In the genomic region with DNA sequence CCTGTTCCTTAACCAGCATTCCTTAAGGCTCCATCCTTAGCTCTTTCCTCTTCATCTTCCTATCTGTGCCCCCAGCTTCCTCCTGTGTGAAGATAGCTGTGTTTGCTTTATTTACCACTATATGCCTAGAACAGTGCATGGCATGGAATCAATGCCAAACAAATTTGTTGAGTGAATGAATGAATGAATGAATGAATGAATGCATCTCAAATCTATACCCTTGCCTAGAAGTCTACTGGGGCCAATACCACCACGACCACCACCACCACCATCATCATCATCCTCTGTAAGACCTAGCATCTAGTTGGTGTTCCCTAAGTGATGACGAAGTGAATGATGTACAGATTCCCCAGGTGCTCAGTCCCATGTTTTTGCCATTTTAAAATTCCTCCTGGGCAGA, we compare ENCODE assay signal across 40 cellular contexts. TPM values are rescaled to one million over a fixed set of nuclear protein-coding genes. Genes with fewer than 3 reads are reported as not detected.
"Had no signal": no experiment of that assay in that cellular context is flagged by ENCODE, and none has a peak within 500 bp of the region (broad histone marks: within the 10 kb centered on the region; RNA-seq: fewer than 3 reads in every experiment).

No MANE protein-coding gene starts in this region.

- ATAC-seq: activated CD8-positive, alpha-beta T cell treated with anti-CD3 and anti-CD28 coated beads for 36 hours; activated T-cell treated with anti-CD3 and anti-CD28 coated beads, Interleukin-2, amount 50 U/mL, for 4 hours; activated T-cell treated with anti-CD3 and anti-CD28 coated beads, Interleukin-2, amount 50 U/mL, for 72 hours; activated T-helper 17 cell treated with anti-CD3 and anti-CD28 coated beads, Interleukin-2, amount 50 U/mL, for 72 hours; body of pancreas had no signal

- H3K27me3 ChIP-seq: body of pancreas had no signal

- H3K36me3 Mint-ChIP-seq: activated CD4-positive, alpha-beta memory T cell treated with anti-CD3 and anti-CD28 coated beads for 36 hours; activated naive CD4-positive, alpha-beta T cell treated with anti-CD3 and anti-CD28 coated beads, Interleukin-2, amount 50 U/mL, for 72 hours; activated naive CD8-positive, alpha-beta T cell treated with anti-CD3 and anti-CD28 coated beads for 36 hours had no signal

- H3K4me3 ChIP-seq: adrenal gland, body of pancreas, breast epithelium, cardiac muscle cell had no signal

- H3K27ac ChIP-seq: adrenal gland, body of pancreas, brain microvascular endothelial cell, breast epithelium, cardiac muscle cell, VCaP had no signal

- H3K9me3 Mint-ChIP-seq: activated B cell treated with CpG ODN at 0.5 μM for 24 hours; activated CD4-positive, alpha-beta memory T cell treated with anti-CD3 and anti-CD28 coated beads for 36 hours; activated CD4-positive, alpha-beta T cell treated with anti-CD3 and anti-CD28 coated beads, Interleukin-2, amount 10 ng/mL, durations not matched to agents 24 days and 14 days; activated CD8-positive, alpha-beta T cell treated with anti-CD3 and anti-CD28 coated beads for 36 hours; activated naive CD4-positive, alpha-beta T cell treated with anti-CD3 and anti-CD28 coated beads for 36 hours; activated naive CD4-positive, alpha-beta T cell treated with anti-CD3 and anti-CD28 coated beads, Interleukin-2, amount 50 U/mL, for 72 hours; activated naive CD8-positive, alpha-beta T cell treated with anti-CD3 and anti-CD28 coated beads for 36 hours; activated T-cell treated with anti-CD3 and anti-CD28 coated beads, Interleukin-2, amount 50 U/mL, for 4 hours; activated T-cell treated with anti-CD3 and anti-CD28 coated beads, Interleukin-2, amount 50 U/mL, for 72 hours; activated T-helper 1 cell treated with anti-CD3 and anti-CD28 coated beads, Interleukin-12 subunit alpha, Interleukin-12 subunit beta, Interleukin-2, Interleukin-4 antibody, amounts not matched to agents 30 ng/mL and 10 ng/mL and 1 ng/mL, durations not matched to agents 14 hours and 24 hours and 36 hours; activated T-helper 17 cell treated with anti-CD3 and anti-CD28 coated beads, Interleukin-2, amount 50 U/mL, for 72 hours; central memory CD8-positive, alpha-beta T cell; T-helper 1 cell treated with Interleukin-12 subunit alpha and Interleukin-12 subunit beta and Interleukin-4 antibody, amounts not matched to agents 30 μg/mL and 1 μg/mL, for 36 hours; T-helper 2 cell treated with Interferon-gamma antibody and Interleukin-4, amounts not matched to agents 5 μg/mL and 100 μg/mL, for 36 hours had no signal

- H3K27ac Mint-ChIP-seq: activated B cell treated with CpG ODN at 0.5 μM for 24 hours; activated CD4-positive, alpha-beta memory T cell treated with anti-CD3 and anti-CD28 coated beads for 36 hours; activated CD4-positive, alpha-beta T cell treated with anti-CD3 and anti-CD28 coated beads, Interleukin-2, amount 10 ng/mL, durations not matched to agents 24 days and 14 days; activated CD8-positive, alpha-beta T cell treated with anti-CD3 and anti-CD28 coated beads for 36 hours; activated naive CD4-positive, alpha-beta T cell treated with anti-CD3 and anti-CD28 coated beads for 36 hours; activated naive CD4-positive, alpha-beta T cell treated with anti-CD3 and anti-CD28 coated beads, Interleukin-2, amount 50 U/mL, for 72 hours; activated naive CD8-positive, alpha-beta T cell treated with anti-CD3 and anti-CD28 coated beads for 36 hours; activated T-cell treated with anti-CD3 and anti-CD28 coated beads, Interleukin-2, amount 50 U/mL, for 72 hours; activated T-helper 1 cell treated with anti-CD3 and anti-CD28 coated beads, Interleukin-12 subunit alpha, Interleukin-12 subunit beta, Interleukin-2, Interleukin-4 antibody, amounts not matched to agents 30 ng/mL and 10 ng/mL and 1 ng/mL, durations not matched to agents 14 hours and 24 hours and 36 hours; activated T-helper 17 cell treated with anti-CD3 and anti-CD28 coated beads, Interleukin-2, amount 50 U/mL, for 72 hours; T-helper 1 cell treated with Interleukin-12 subunit alpha and Interleukin-12 subunit beta and Interleukin-4 antibody, amounts not matched to agents 30 μg/mL and 1 μg/mL, for 36 hours; T-helper 2 cell treated with Interferon-gamma antibody and Interleukin-4, amounts not matched to agents 5 μg/mL and 100 μg/mL, for 36 hours had no signal

- DNase-seq: activated B cell treated with CpG ODN at 0.5 μM for 24 hours; activated CD4-positive, alpha-beta memory T cell treated with anti-CD3 and anti-CD28 coated beads for 36 hours; activated CD4-positive, alpha-beta T cell treated with anti-CD3 and anti-CD28 coated beads for 4 hours; activated CD4-positive, alpha-beta T cell treated with anti-CD3 and anti-CD28 coated beads, Interleukin-2, amount 10 ng/mL, durations not matched to agents 24 days and 14 days; activated CD4-positive, alpha-beta T cell treated with anti-CD3 and anti-CD28 coated beads, Interleukin-2, amount 50 U/mL, for 1 hour; activated CD4-positive, alpha-beta T cell treated with anti-CD3 and anti-CD28 coated beads, Interleukin-2, amount 50 U/mL, for 4 hours; activated CD4-positive, CD25-positive, alpha-beta regulatory T cell treated with anti-CD3 and anti-CD28 coated beads, Interleukin-2, amount 50 U/mL, for 72 hours; activated CD8-positive, alpha-beta memory T cell treated with anti-CD3 and anti-CD28 coated beads, Interleukin-2, amount 50 U/mL, for 4 hours; activated CD8-positive, alpha-beta T cell treated with anti-CD3 and anti-CD28 coated beads for 36 hours; activated gamma-delta T cell treated with Interleukin-2 at 50 U/mL for 16 hours; activated naive CD4-positive, alpha-beta T cell; activated naive CD4-positive, alpha-beta T cell treated with anti-CD3 and anti-CD28 coated beads for 36 hours; activated naive CD4-positive, alpha-beta T cell treated with anti-CD3 and anti-CD28 coated beads, Interleukin-2, amount 50 U/mL, for 16 hours; activated naive CD8-positive, alpha-beta T cell treated with anti-CD3 and anti-CD28 coated beads for 36 hours; activated T-cell treated with anti-CD3 and anti-CD28 coated beads for 4 hours; activated T-cell treated with anti-CD3 and anti-CD28 coated beads, Interleukin-2, amount 50 U/mL, for 1 hour; activated T-cell treated with anti-CD3 and anti-CD28 coated beads, Interleukin-2, amount 50 U/mL, for 4 hours; activated T-cell treated with anti-CD3 and anti-CD28 coated beads, Interleukin-2, amount 50 U/mL, for 72 hours; adrenal gland; amniotic stem cell; body of pancreas; brain microvascular endothelial cell; caudate nucleus; cerebellar nuclear complex; T-helper 2 cell; T-helper 9 cell had no signal

- H3K4me1 ChIP-seq: adrenal gland, breast epithelium had no signal

- H3K36me3 ChIP-seq: adrenal gland, brain microvascular endothelial cell, breast epithelium, cardiac muscle cell had no signal

- H3K4me3 Mint-ChIP-seq: activated B cell treated with CpG ODN at 0.5 μM for 24 hours; activated CD4-positive, alpha-beta memory T cell treated with anti-CD3 and anti-CD28 coated beads for 36 hours; activated CD4-positive, alpha-beta T cell treated with anti-CD3 and anti-CD28 coated beads, Interleukin-2, amount 10 ng/mL, durations not matched to agents 24 days and 14 days; activated CD8-positive, alpha-beta T cell treated with anti-CD3 and anti-CD28 coated beads for 36 hours; activated naive CD4-positive, alpha-beta T cell treated with anti-CD3 and anti-CD28 coated beads for 36 hours; activated naive CD8-positive, alpha-beta T cell treated with anti-CD3 and anti-CD28 coated beads for 36 hours; activated T-cell treated with anti-CD3 and anti-CD28 coated beads, Interleukin-2, amount 50 U/mL, for 4 hours; activated T-cell treated with anti-CD3 and anti-CD28 coated beads, Interleukin-2, amount 50 U/mL, for 72 hours; activated T-helper 1 cell treated with anti-CD3 and anti-CD28 coated beads, Interleukin-12 subunit alpha, Interleukin-12 subunit beta, Interleukin-2, Interleukin-4 antibody, amounts not matched to agents 30 ng/mL and 10 ng/mL and 1 ng/mL, durations not matched to agents 14 hours and 24 hours and 36 hours; activated T-helper 17 cell treated with anti-CD3 and anti-CD28 coated beads, Interleukin-2, amount 50 U/mL, for 72 hours; central memory CD8-positive, alpha-beta T cell; T-helper 1 cell treated with Interleukin-12 subunit alpha and Interleukin-12 subunit beta and Interleukin-4 antibody, amounts not matched to agents 30 μg/mL and 1 μg/mL, for 36 hours; T-helper 2 cell treated with Interferon-gamma antibody and Interleukin-4, amounts not matched to agents 5 μg/mL and 100 μg/mL, for 36 hours had no signal

- H3K4me1 Mint-ChIP-seq: activated B cell treated with CpG ODN at 0.5 μM for 24 hours; activated T-helper 17 cell treated with anti-CD3 and anti-CD28 coated beads, Interleukin-2, amount 50 U/mL, for 72 hours had no signal

- FAIRE-seq: astrocyte, TTC549 had no signal

- H3K9me3 ChIP-seq: adrenal gland, body of pancreas, breast epithelium had no signal

RNA-seq across cellular contexts. Expression of a gene that starts 0.8 kb away (rescaled TPM):
- total RNA-seq: activated B cell treated with CpG ODN at 0.5 μM for 24 hours; activated CD4-positive, alpha-beta memory T cell treated with anti-CD3 and anti-CD28 coated beads for 36 hours; activated CD4-positive, alpha-beta T cell treated with anti-CD3 and anti-CD28 coated beads, Interleukin-2, amount 10 ng/mL, durations not matched to agents 24 days and 14 days; activated CD8-positive, alpha-beta memory T cell treated with anti-CD3 and anti-CD28 coated beads for 36 hours; activated CD8-positive, alpha-beta T cell treated with anti-CD3 and anti-CD28 coated beads for 36 hours; activated naive CD4-positive, alpha-beta T cell treated with anti-CD3 and anti-CD28 coated beads for 36 hours; activated naive CD4-positive, alpha-beta T cell treated with anti-CD3 and anti-CD28 coated beads, Interleukin-2, amount 50 U/mL, for 72 hours; activated naive CD8-positive, alpha-beta T cell treated with anti-CD3 and anti-CD28 coated beads for 36 hours; activated T-cell treated with anti-CD3 and anti-CD28 coated beads, Interleukin-2, amount 50 U/mL, for 4 hours; activated T-cell treated with anti-CD3 and anti-CD28 coated beads, Interleukin-2, amount 50 U/mL, for 72 hours; activated T-helper 1 cell treated with anti-CD3 and anti-CD28 coated beads, Interleukin-12 subunit alpha, Interleukin-12 subunit beta, Interleukin-2, Interleukin-4 antibody, amounts not matched to agents 30 ng/mL and 10 ng/mL and 1 ng/mL, durations not matched to agents 14 hours and 24 hours and 36 hours; activated T-helper 17 cell treated with anti-CD3 and anti-CD28 coated beads, Interleukin-2, amount 50 U/mL, for 72 hours; adrenal gland; aorta; astrocyte; body of pancreas; breast epithelium; chondrocyte had no signal
- polyA plus RNA-seq: adrenal gland, aorta, cardiac muscle cell had no signal

RNA-seq across cellular contexts. Expression of a gene that starts 2.0 kb away (rescaled TPM):
- total RNA-seq: activated B cell treated with CpG ODN at 0.5 μM for 24 hours; activated CD4-positive, alpha-beta memory T cell treated with anti-CD3 and anti-CD28 coated beads for 36 hours; activated CD4-positive, alpha-beta T cell treated with anti-CD3 and anti-CD28 coated beads, Interleukin-2, amount 10 ng/mL, durations not matched to agents 24 days and 14 days; activated CD8-positive, alpha-beta memory T cell treated with anti-CD3 and anti-CD28 coated beads for 36 hours; activated CD8-positive, alpha-beta T cell treated with anti-CD3 and anti-CD28 coated beads for 36 hours; activated naive CD4-positive, alpha-beta T cell treated with anti-CD3 and anti-CD28 coated beads for 36 hours; activated naive CD4-positive, alpha-beta T cell treated with anti-CD3 and anti-CD28 coated beads, Interleukin-2, amount 50 U/mL, for 72 hours; activated naive CD8-positive, alpha-beta T cell treated with anti-CD3 and anti-CD28 coated beads for 36 hours; activated T-cell treated with anti-CD3 and anti-CD28 coated beads, Interleukin-2, amount 50 U/mL, for 4 hours; activated T-cell treated with anti-CD3 and anti-CD28 coated beads, Interleukin-2, amount 50 U/mL, for 72 hours; activated T-helper 1 cell treated with anti-CD3 and anti-CD28 coated beads, Interleukin-12 subunit alpha, Interleukin-12 subunit beta, Interleukin-2, Interleukin-4 antibody, amounts not matched to agents 30 ng/mL and 10 ng/mL and 1 ng/mL, durations not matched to agents 14 hours and 24 hours and 36 hours; activated T-helper 17 cell treated with anti-CD3 and anti-CD28 coated beads, Interleukin-2, amount 50 U/mL, for 72 hours; aorta; astrocyte had no signal
- polyA plus RNA-seq: cardiac muscle cell had no signal
